In genomic region chr13:42615691-42616090, GRCh38 we compare ENCODE assay signal across 19 cellular contexts. TPM values are rescaled to one million over a fixed set of nuclear protein-coding genes. Genes with fewer than 3 reads are reported as not detected.
DNase-seq lines count a peak whose midpoint lies in the region; ATAC-seq and TF ChIP-seq lines count a peak whose summit lies in the region.
"Had no signal": no experiment of that assay in that cellular context is flagged by ENCODE, and none has a peak within 500 bp of the region (broad histone marks: within the 10 kb centered on the region; RNA-seq: fewer than 3 reads in every experiment).

No MANE protein-coding gene starts in this region.

- no peaks in the 10 kb centered on the region for H3K9me2 ChIP-seq in PC-3 (replicated peaks; ENCODE audit: low read length)

- H3F3A ChIP-seq in PC-3 (ENCODE audit: low read length, unreplicated experiment), result no peaks in the 10 kb centered on the region

- BruUV-seq in PC-3 (replicated peaks; lab: Mats Ljungman, UMichigan), result no TSS peak

- TF ChIP-seq EP300 in gastroesophageal sphincter (IDR thresholded peaks at IDR 0.05), result no peak

- H3K4me3 ChIP-seq in HEK293 (ENCODE audit: low read depth, low read length) (no peak overlapping the region), PC-3 (ENCODE audit: low read length) (no peak overlapping the region), fibroblast of pulmonary artery (replicated peaks; ENCODE audit: low read depth, low read length) (no peak overlapping the region), gastroesophageal sphincter (no peak overlapping the region)
- H3K4me3 ChIP-seq: body of pancreas, esophagus squamous epithelium, left ventricle myocardium inferior, ovary, SJSA1, skin epidermis had no signal

- no peak overlapping the region for H3K4me2 ChIP-seq in PC-3 (ENCODE audit: low read length)

- TF ChIP-seq CTCF in HEK293 (tag by site-specific recombination; IDR thresholded peaks at IDR 0.05) (no peak), PC-3 (conservative IDR thresholded peaks at IDR 0.05; ENCODE audit: low read depth, low read length) (no peak), fibroblast of pulmonary artery (IDR thresholded peaks at IDR 0.05; ENCODE audit: low read length, missing control alignments) (no peak), gastroesophageal sphincter (IDR thresholded peaks at IDR 0.05) (no peak)

- H3K9me3 ChIP-seq in HEK293 (ENCODE audit: control insufficient read depth, insufficient read depth, low read depth, low read length), result no peaks in the 10 kb centered on the region
- H3K9me3 ChIP-seq in PC-3 (ENCODE audit: low read length), result no peaks in the 10 kb centered on the region
- no peaks in the 10 kb centered on the region for H3K9me3 ChIP-seq in gastroesophageal sphincter
- H3K9me3 ChIP-seq: body of pancreas, esophagus squamous epithelium, left ventricle myocardium inferior, ovary, SJSA1 had no signal

- WGBS in gastroesophageal sphincter (ENCODE audit: low coverage in 1 of 2), 2 donors, result 95 to 100% methylated on average over 1 to 4 of the region's 6 CpGs

- H3K9ac ChIP-seq in PC-3 (ENCODE audit: low read length), result no peak overlapping the region

- no peaks in the 10 kb centered on the region for H3K27me3 ChIP-seq in PC-3 (ENCODE audit: low read length)
- no peaks in the 10 kb centered on the region for H3K27me3 ChIP-seq in gastroesophageal sphincter
- H3K27me3 ChIP-seq: body of pancreas, ovary, SJSA1 had no signal

- no peak for TF ChIP-seq POLR2A in gastroesophageal sphincter (IDR thresholded peaks at IDR 0.05)

- H3K27ac ChIP-seq in HEK293 (ENCODE audit: extremely low read depth, low read depth, low read length) (no peak overlapping the region), PC-3 (ENCODE audit: low read length) (no peak overlapping the region), gastroesophageal sphincter (no peak overlapping the region)
- H3K27ac ChIP-seq: body of pancreas, esophagus squamous epithelium, left ventricle myocardium inferior, ovary, SJSA1, skin epidermis had no signal

- POLR2A ChIA-PET in HEK293 (lab: Yijun Ruan, JAX), result no interaction called here
- POLR2A ChIA-PET in PC-3 (lab: Charles Lee; ENCODE audit: unreplicated experiment), result no interaction called here

- no peaks in the 10 kb centered on the region for H3K79me2 ChIP-seq in PC-3 (ENCODE audit: low read length)

- H3K36me3 ChIP-seq in HEK293 (ENCODE audit: control insufficient read depth in 2 of 2, insufficient read depth in 1 of 2, low read length in 2 of 2) (no peaks in the 10 kb centered on the region), PC-3 (ENCODE audit: low read depth, low read length) (no peaks in the 10 kb centered on the region), gastroesophageal sphincter (no peaks in the 10 kb centered on the region)
- H3K36me3 ChIP-seq: esophagus squamous epithelium, left ventricle myocardium inferior, ovary, SJSA1 had no signal

- intact Hi-C loops in PC-3 (cut with micrococcal nuclease), result no loop called here

- H3K4me1 ChIP-seq in HEK293 (ENCODE audit: control insufficient read depth, insufficient read depth, low read length), result no peaks in the 10 kb centered on the region; the same call in 1 of the 2 replicates
- H3K4me1 ChIP-seq in PC-3 (ENCODE audit: insufficient read depth, low read length), result peaks cover 7% of the 10 kb centered on the region
- H3K4me1 ChIP-seq in gastroesophageal sphincter, result no peaks in the 10 kb centered on the region
- H3K4me1 ChIP-seq: body of pancreas, left ventricle myocardium inferior had no signal

- ATAC-seq in PC-3 (no peak), gastroesophageal sphincter (no peak), HG02840 (IDR thresholded peaks at IDR 0.05; ENCODE audit: low FRiP score, unreplicated experiment) (no peak), HG02885 (IDR thresholded peaks at IDR 0.05; ENCODE audit: poor library complexity, unreplicated experiment) (no peak), GM19463 (IDR thresholded peaks at IDR 0.05; ENCODE audit: unreplicated experiment) (no peak)
- ATAC-seq: body of pancreas had no signal

- no peaks in the 10 kb centered on the region for H4K20me1 ChIP-seq in PC-3 (ENCODE audit: low read length)

- peak; percentile 3 for DNase-seq in Caki2 (ENCODE audit: low read depth)
- DNase-seq in PC-3, result peak; percentile 25
- peak; percentile 19 for DNase-seq in fibroblast of pulmonary artery (ENCODE audit: low read depth)
- DNase-seq: activated CD4-positive, alpha-beta T cell treated with anti-CD3 and anti-CD28 coated beads for 48 hours; body of pancreas; COR-L47; esophagus squamous epithelium; HFFc6; left ventricle myocardium inferior; NCI-H510A treated with DMSO at 0.1 percent for 48 hours; ovary; T1000 had no signal

- no peak overlapping the region for H2AFZ ChIP-seq in PC-3 (ENCODE audit: low read length)

- in situ Hi-C loops in Caki2 (cut with HindIII; ENCODE audit: low pct_unique_long_range_greater_than_20kb, low sequenced_read_pairs), result no loop called here

- CTCF ChIA-PET in HEK293 (lab: Yijun Ruan, JAX) (interaction anchor here (0.6 kb wide), 1 partner anchor 354 kb away, joined by 3 read pairs; no protein-coding TSS in a partner anchor), PC-3 (lab: Charles Lee) (no interaction called here)

TF ChIP-seq in HEK293, 187 proteins besides CTCF, POLR2A, EP300 and RAD21:
- TF ChIP-seq ZNF24 (tag by site-specific recombination; IDR thresholded peaks at IDR 0.05) (0 out of 2 replicates have a peak, but pooled peaks have one; percentile 34), ZNF629 (tag by site-specific recombination; IDR thresholded peaks at IDR 0.05) (0 out of 2 replicates have a peak, but pooled peaks have one; percentile 10), KLF10 (tag by site-specific recombination; IDR thresholded peaks at IDR 0.05) (no peak), GLIS1 (tag by site-specific recombination; IDR thresholded peaks at IDR 0.05) (no peak), ZEB2 (tag by site-specific recombination; IDR thresholded peaks at IDR 0.05) (0 out of 2 replicates have a peak, but pooled peaks have one; percentile 30), WT1 (tag by site-specific recombination; IDR thresholded peaks at IDR 0.05) (no peak), ZNF112 (tag by site-specific recombination; IDR thresholded peaks at IDR 0.05) (no peak), ZNF366 (tag by site-specific recombination; conservative IDR thresholded peaks at IDR 0.05) (0 out of 2 replicates have a peak, but pooled peaks have one; percentile 12), SETDB1 (IDR thresholded peaks at IDR 0.05; ENCODE audit: insufficient read length, low read length) (peak; percentile 27), BCL6B (tag by site-specific recombination; IDR thresholded peaks at IDR 0.05) (0 out of 2 replicates have a peak, but pooled peaks have one; percentile 40)
TF ChIP-seq in HEK293: peak in this region for 6.

RNA-seq across cellular contexts. Expression of gene TNFSF11, which starts 41.7 kb away (rescaled TPM):
- total RNA-seq in Caki2 (2014; rRNA removed; shearing (Covaris generic); ENCODE audit: low replicate concordance), result not detected in 2 replicates
- total RNA-seq in PC-3 (2014; rRNA removed) (not detected in 2 replicates), gastroesophageal sphincter (under 1 TPM in 1 of 4 donors, not detected in 3; 0.59 TPM)
- total RNA-seq: HFFc6, left ventricle myocardium inferior, ovary had no signal
